Comparison of ENCODE assay signal across 33 cellular contexts in the genomic region with DNA sequence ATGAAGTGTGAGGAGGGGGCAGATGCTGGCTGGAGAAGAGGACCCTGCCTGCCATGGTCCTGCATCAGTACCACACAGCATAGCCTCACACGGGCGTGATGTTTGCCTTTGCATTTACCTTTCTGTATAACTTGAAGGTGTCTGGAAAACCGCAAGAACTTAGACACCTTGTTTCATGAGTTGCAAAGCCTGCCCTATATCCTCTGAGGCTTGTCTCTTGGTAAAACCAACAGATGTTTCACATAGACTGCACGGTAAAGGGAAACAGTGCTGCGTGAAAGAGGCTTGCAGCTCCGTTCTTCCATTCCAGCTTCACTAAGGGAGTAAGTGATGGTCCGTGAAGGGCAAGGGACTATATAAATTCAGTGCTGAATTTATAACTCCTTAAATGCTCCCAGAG.
"Had no signal": no experiment of that assay in that cellular context is flagged by ENCODE, and none has a peak within 500 bp of the region (broad histone marks: within the 10 kb centered on the region; RNA-seq: fewer than 3 reads in every experiment).

No MANE protein-coding gene starts in this region.

- H3K9me3 ChIP-seq: SJCRH30 had no signal

- H3K4me3 ChIP-seq: SJCRH30, SK-N-MC had no signal

- H3K9me3 Mint-ChIP-seq: activated CD8-positive, alpha-beta T cell treated with anti-CD3 and anti-CD28 coated beads for 36 hours had no signal

- DNase-seq: activated CD4-positive, alpha-beta T cell treated with anti-CD3 and anti-CD28 coated beads for 1 hour; activated CD4-positive, alpha-beta T cell treated with anti-CD3 and anti-CD28 coated beads for 48 hours; activated CD4-positive, alpha-beta T cell treated with anti-CD3 and anti-CD28 coated beads, Interleukin-2, amount 50 U/mL, for 4 hours; activated CD4-positive, CD25-positive, alpha-beta regulatory T cell; activated CD8-positive, alpha-beta T cell treated with anti-CD3 and anti-CD28 coated beads for 36 hours; activated effector memory CD4-positive, alpha-beta T cell treated with anti-CD3 and anti-CD28 coated beads, Interleukin-2, amount 50 U/mL, for 16 hours; activated naive CD4-positive, alpha-beta T cell; activated naive CD4-positive, alpha-beta T cell treated with anti-CD3 and anti-CD28 coated beads, Interleukin-2, amount 50 U/mL, for 16 hours; activated naive CD8-positive, alpha-beta T cell treated with anti-CD3 and anti-CD28 coated beads for 36 hours; activated T-cell treated with anti-CD3 and anti-CD28 coated beads, Interleukin-2, amount 50 U/mL, for 1 hour; activated T-cell treated with anti-CD3 and anti-CD28 coated beads, Interleukin-2, amount 50 U/mL, for 72 hours; amniotic stem cell; aorta; brain microvascular endothelial cell; central memory CD4-positive, alpha-beta T cell; Karpas-422; KBM-7; NCI-H1105 treated with DMSO at 0.1 percent for 48 hours; NCI-H1436; NCI-H1930; NCI-H2081 treated with DMSO at 0.1 percent for 48 hours; NCI-H2171 treated with DMSO at 0.1 percent for 48 hours; NCI-H345; NCI-H524 treated with DMSO at 0.1 percent for 48 hours; NCI-H748 treated with DMSO at 0.1 percent for 48 hours; OCI-M1; SHP77; SJCRH30; T1000; WERI-Rb-1 had no signal

- H3K27me3 Mint-ChIP-seq: activated CD8-positive, alpha-beta T cell treated with anti-CD3 and anti-CD28 coated beads for 36 hours; activated naive CD8-positive, alpha-beta T cell treated with anti-CD3 and anti-CD28 coated beads for 36 hours; activated T-helper 17 cell treated with anti-CD3 and anti-CD28 coated beads, Interleukin-2, amount 50 U/mL, for 72 hours; IgD-negative memory B cell had no signal

- H3K36me3 ChIP-seq: brain microvascular endothelial cell, SJCRH30, WERI-Rb-1 had no signal

- H3K4me3 Mint-ChIP-seq: activated CD8-positive, alpha-beta T cell treated with anti-CD3 and anti-CD28 coated beads for 36 hours; activated naive CD8-positive, alpha-beta T cell treated with anti-CD3 and anti-CD28 coated beads for 36 hours; activated T-cell treated with anti-CD3 and anti-CD28 coated beads, Interleukin-2, amount 50 U/mL, for 72 hours; activated T-helper 17 cell treated with anti-CD3 and anti-CD28 coated beads, Interleukin-2, amount 50 U/mL, for 72 hours; IgD-negative memory B cell had no signal

- H3K4me1 Mint-ChIP-seq: activated naive CD8-positive, alpha-beta T cell treated with anti-CD3 and anti-CD28 coated beads for 36 hours; activated T-helper 17 cell treated with anti-CD3 and anti-CD28 coated beads, Interleukin-2, amount 50 U/mL, for 72 hours; IgD-negative memory B cell had no signal

- H3K4me1 ChIP-seq: SJCRH30 had no signal

- H3K36me3 Mint-ChIP-seq: activated naive CD8-positive, alpha-beta T cell treated with anti-CD3 and anti-CD28 coated beads for 36 hours; IgD-negative memory B cell had no signal

- ATAC-seq: activated CD8-positive, alpha-beta T cell treated with anti-CD3 and anti-CD28 coated beads for 36 hours; activated T-cell treated with anti-CD3 and anti-CD28 coated beads, Interleukin-2, amount 50 U/mL, for 72 hours; activated T-helper 17 cell treated with anti-CD3 and anti-CD28 coated beads, Interleukin-2, amount 50 U/mL, for 72 hours had no signal

- H3K27me3 ChIP-seq: brain microvascular endothelial cell, SJCRH30 had no signal

- H3K27ac ChIP-seq: brain microvascular endothelial cell, SJCRH30, SK-N-MC, WERI-Rb-1 had no signal

- H3K27ac Mint-ChIP-seq: activated CD8-positive, alpha-beta T cell treated with anti-CD3 and anti-CD28 coated beads for 36 hours; activated naive CD8-positive, alpha-beta T cell treated with anti-CD3 and anti-CD28 coated beads for 36 hours; activated T-cell treated with anti-CD3 and anti-CD28 coated beads, Interleukin-2, amount 50 U/mL, for 72 hours; activated T-helper 17 cell treated with anti-CD3 and anti-CD28 coated beads, Interleukin-2, amount 50 U/mL, for 72 hours; IgD-negative memory B cell had no signal
